ENCODE assay signal across 30 cellular contexts in the genomic region with DNA sequence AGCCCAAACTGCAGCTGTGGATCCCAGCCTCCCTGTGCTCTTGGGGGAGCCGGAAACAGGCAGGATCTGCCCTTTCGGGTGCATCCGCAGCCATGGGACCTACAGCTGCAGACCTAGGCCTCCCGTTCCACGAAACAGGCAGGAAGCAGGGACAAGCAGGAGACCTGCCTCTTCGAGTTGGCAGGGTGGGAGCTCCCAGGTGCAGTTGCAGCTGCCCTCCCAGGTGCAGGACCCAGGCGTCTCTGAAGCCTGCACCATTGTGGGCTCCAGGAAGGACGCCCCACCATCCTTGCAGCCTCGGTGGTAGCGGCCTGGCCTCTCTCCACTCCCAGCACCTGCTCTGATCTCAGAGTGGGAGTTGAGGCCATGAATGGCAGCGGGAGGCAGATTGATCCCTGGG.
"Had no signal": no experiment of that assay in that cellular context is flagged by ENCODE, and none has a peak within 500 bp of the region (broad histone marks: within the 10 kb centered on the region; RNA-seq: fewer than 3 reads in every experiment).

No MANE protein-coding gene starts in this region.

- H3K36me3 ChIP-seq: ascending aorta, cardiac muscle cell, Peyer's patch, SJCRH30 had no signal

- H3K27ac ChIP-seq: ascending aorta, cardiac muscle cell, KMS-11, Peyer's patch, RWPE1, SJCRH30, SK-N-MC had no signal

- H3K9me3 ChIP-seq: Peyer's patch, SJCRH30 had no signal

- H3K4me3 ChIP-seq: ascending aorta, cardiac muscle cell, Peyer's patch, SJCRH30, SK-N-MC had no signal

- H3K9ac ChIP-seq: KMS-11 had no signal

- H3K27ac Mint-ChIP-seq: activated CD4-positive, alpha-beta T cell treated with anti-CD3 and anti-CD28 coated beads, Interleukin-2, amount 10 ng/mL, durations not matched to agents 24 days and 14 days; activated CD8-positive, alpha-beta T cell treated with anti-CD3 and anti-CD28 coated beads, Interleukin-2, amount 10 ng/mL, durations not matched to agents 7 days and 5 days; activated naive CD4-positive, alpha-beta T cell treated with anti-CD3 and anti-CD28 coated beads, Interleukin-2, amount 50 U/mL, for 24 hours; activated naive CD8-positive, alpha-beta T cell treated with anti-CD3 and anti-CD28 coated beads, Interleukin-2, amount 10 ng/mL, durations not matched to agents 7 days and 5 days; activated T-cell treated with anti-CD3 and anti-CD28 coated beads, Interleukin-2, amount 50 U/mL, for 24 hours; activated T-helper 2 cell treated with anti-CD3 and anti-CD28 coated beads, Interferon-gamma antibody, Interleukin-2, Interleukin-4, amounts not matched to agents 10 μg/mL and 5 μg/mL and 100 μg/mL, durations not matched to agents 14 hours and 24 hours and 36 hours had no signal

- DNase-seq: activated CD4-positive, alpha-beta T cell treated with anti-CD3 and anti-CD28 coated beads, Interleukin-2, amount 10 ng/mL, durations not matched to agents 24 days and 14 days; activated CD4-positive, alpha-beta T cell treated with anti-CD3 and anti-CD28 coated beads, Interleukin-2, amount 50 U/mL, for 4 hours; activated CD8-positive, alpha-beta T cell treated with anti-CD3 and anti-CD28 coated beads, Interleukin-2, amount 10 ng/mL, durations not matched to agents 7 days and 5 days; activated gamma-delta T cell; activated naive CD4-positive, alpha-beta T cell treated with Interleukin-2 at 50 U/mL for 16 hours; activated naive CD8-positive, alpha-beta T cell treated with anti-CD3 and anti-CD28 coated beads, Interleukin-2, amount 10 ng/mL, durations not matched to agents 7 days and 5 days; activated T-cell treated with anti-CD3 and anti-CD28 coated beads, Interleukin-2, amount 50 U/mL, for 24 hours; amygdala; MM.1S; MV-4-11; NCI-H1092 treated with DMSO at 0.1 percent for 48 hours; NCI-H1417; NCI-H1930; NCI-H2081 treated with DMSO at 0.1 percent for 48 hours; NCI-H226; NCI-H446 treated with DMSO at 0.1 percent for 48 hours; NCI-H524; NCI-H69; NCI-H82; Peyer's patch; SJCRH30; T1000 had no signal

- H3K4me2 ChIP-seq: KMS-11 had no signal

- ATAC-seq: activated CD8-positive, alpha-beta T cell treated with anti-CD3 and anti-CD28 coated beads, Interleukin-2, amount 10 ng/mL, durations not matched to agents 7 days and 5 days had no signal

- H3K4me1 Mint-ChIP-seq: activated CD4-positive, alpha-beta T cell treated with anti-CD3 and anti-CD28 coated beads, Interleukin-2, amount 10 ng/mL, durations not matched to agents 24 days and 14 days; activated naive CD4-positive, alpha-beta T cell treated with anti-CD3 and anti-CD28 coated beads, Interleukin-2, amount 50 U/mL, for 24 hours; activated naive CD8-positive, alpha-beta T cell treated with anti-CD3 and anti-CD28 coated beads, Interleukin-2, amount 10 ng/mL, durations not matched to agents 7 days and 5 days; central memory CD8-positive, alpha-beta T cell had no signal

- H3K36me3 Mint-ChIP-seq: activated naive CD4-positive, alpha-beta T cell treated with anti-CD3 and anti-CD28 coated beads, Interleukin-2, amount 50 U/mL, for 24 hours; activated naive CD8-positive, alpha-beta T cell treated with anti-CD3 and anti-CD28 coated beads, Interleukin-2, amount 10 ng/mL, durations not matched to agents 7 days and 5 days had no signal

- H3K4me1 ChIP-seq: ascending aorta, Peyer's patch, SJCRH30 had no signal

- H3K27me3 Mint-ChIP-seq: activated CD4-positive, alpha-beta T cell treated with anti-CD3 and anti-CD28 coated beads, Interleukin-2, amount 10 ng/mL, durations not matched to agents 24 days and 14 days; activated naive CD4-positive, alpha-beta T cell treated with anti-CD3 and anti-CD28 coated beads, Interleukin-2, amount 50 U/mL, for 24 hours; activated naive CD8-positive, alpha-beta T cell treated with anti-CD3 and anti-CD28 coated beads, Interleukin-2, amount 10 ng/mL, durations not matched to agents 7 days and 5 days; activated T-cell treated with anti-CD3 and anti-CD28 coated beads, Interleukin-2, amount 50 U/mL, for 24 hours; central memory CD8-positive, alpha-beta T cell had no signal

- H3K27me3 ChIP-seq: ascending aorta, cardiac muscle cell, Peyer's patch, SJCRH30 had no signal

- H3K4me3 Mint-ChIP-seq: activated CD4-positive, alpha-beta T cell treated with anti-CD3 and anti-CD28 coated beads, Interleukin-2, amount 10 ng/mL, durations not matched to agents 24 days and 14 days; activated CD8-positive, alpha-beta T cell treated with anti-CD3 and anti-CD28 coated beads, Interleukin-2, amount 10 ng/mL, durations not matched to agents 7 days and 5 days; activated naive CD4-positive, alpha-beta T cell treated with anti-CD3 and anti-CD28 coated beads, Interleukin-2, amount 50 U/mL, for 24 hours; activated naive CD8-positive, alpha-beta T cell treated with anti-CD3 and anti-CD28 coated beads, Interleukin-2, amount 10 ng/mL, durations not matched to agents 7 days and 5 days; activated T-cell treated with anti-CD3 and anti-CD28 coated beads, Interleukin-2, amount 50 U/mL, for 24 hours; central memory CD8-positive, alpha-beta T cell had no signal
